29 cellular contexts compared by ENCODE assay signal in genomic region chr3:22373827-22374226, GRCh38.
"Had no signal": no experiment of that assay in that cellular context is flagged by ENCODE, and none has a peak within 500 bp of the region (broad histone marks: within the 10 kb centered on the region; RNA-seq: fewer than 3 reads in every experiment).

No MANE protein-coding gene starts in this region.

- H3K36me3 ChIP-seq: ascending aorta, cardiac muscle cell had no signal

- H3K27ac ChIP-seq: ascending aorta, cardiac muscle cell, VCaP had no signal

- H3K4me1 ChIP-seq: ascending aorta had no signal

- ATAC-seq: activated CD8-positive, alpha-beta T cell treated with anti-CD3 and anti-CD28 coated beads for 36 hours; activated naive CD8-positive, alpha-beta T cell treated with anti-CD3 and anti-CD28 coated beads, Interleukin-2, amount 50 U/mL, for 24 hours; activated T-cell treated with anti-CD3 and anti-CD28 coated beads, Interleukin-2, amount 50 U/mL, for 4 hours; activated T-cell treated with anti-CD3 and anti-CD28 coated beads, Interleukin-2, amount 50 U/mL, for 72 hours; activated T-helper 17 cell treated with anti-CD3 and anti-CD28 coated beads, Interleukin-2, amount 50 U/mL, for 72 hours had no signal

- H3K9me3 ChIP-seq: ascending aorta had no signal

- H3K4me3 ChIP-seq: ascending aorta, cardiac muscle cell had no signal

- DNase-seq: activated B cell treated with CpG ODN at 0.5 μM for 24 hours; activated CD4-positive, alpha-beta memory T cell treated with anti-CD3 and anti-CD28 coated beads for 36 hours; activated CD4-positive, alpha-beta T cell treated with anti-CD3 and anti-CD28 coated beads for 4 hours; activated CD4-positive, alpha-beta T cell treated with anti-CD3 and anti-CD28 coated beads, Interleukin-2, amount 10 ng/mL, durations not matched to agents 24 days and 14 days; activated CD4-positive, alpha-beta T cell treated with anti-CD3 and anti-CD28 coated beads, Interleukin-2, amount 50 U/mL, for 1 hour; activated CD4-positive, alpha-beta T cell treated with anti-CD3 and anti-CD28 coated beads, Interleukin-2, amount 50 U/mL, for 4 hours; activated CD4-positive, CD25-positive, alpha-beta regulatory T cell treated with anti-CD3 and anti-CD28 coated beads, Interleukin-2, amount 50 U/mL, for 72 hours; activated CD8-positive, alpha-beta memory T cell treated with anti-CD3 and anti-CD28 coated beads, Interleukin-2, amount 50 U/mL, for 4 hours; activated CD8-positive, alpha-beta T cell treated with anti-CD3 and anti-CD28 coated beads for 36 hours; activated effector memory CD4-positive, alpha-beta T cell treated with anti-CD3 and anti-CD28 coated beads, Interleukin-2, amount 50 U/mL, for 16 hours; activated gamma-delta T cell treated with Interleukin-2 at 50 U/mL for 16 hours; activated naive CD4-positive, alpha-beta T cell; activated naive CD4-positive, alpha-beta T cell treated with anti-CD3 and anti-CD28 coated beads for 36 hours; activated naive CD4-positive, alpha-beta T cell treated with anti-CD3 and anti-CD28 coated beads, Interleukin-2, amount 50 U/mL, for 16 hours; activated naive CD8-positive, alpha-beta T cell treated with anti-CD3 and anti-CD28 coated beads, Interleukin-2, amount 10 ng/mL, durations not matched to agents 7 days and 5 days; activated naive CD8-positive, alpha-beta T cell treated with anti-CD3 and anti-CD28 coated beads, Interleukin-2, amount 50 U/mL, for 24 hours; activated T-cell treated with anti-CD3 and anti-CD28 coated beads for 4 hours; activated T-cell treated with anti-CD3 and anti-CD28 coated beads, Interleukin-2, amount 50 U/mL, for 1 hour; activated T-cell treated with anti-CD3 and anti-CD28 coated beads, Interleukin-2, amount 50 U/mL, for 4 hours; activated T-cell treated with anti-CD3 and anti-CD28 coated beads, Interleukin-2, amount 50 U/mL, for 72 hours; amygdala; anterior cingulate cortex; T-helper 1 cell; T-helper 2 cell; T-helper 9 cell had no signal

- H3K27me3 ChIP-seq: ascending aorta had no signal
